1 cellular context compared by ENCODE assay signal in genomic region chr7:46387646-46388045, GRCh38.
TF ChIP-seq lines count a peak whose summit lies in the region.

No MANE protein-coding gene starts in this region.

TF ChIP-seq in IMR-90, 13 proteins besides CTCF, POLR2A, EP300 and RAD21 (continued from another document):
- TF ChIP-seq SMC3 (IDR thresholded peaks at IDR 0.05; ENCODE audit: low read depth, low read length), result no peak
TF ChIP-seq in IMR-90: peak in this region for 1.
